Comparison of ENCODE assay signal across 32 cellular contexts in genomic region chr1:59522925-59523505, GRCh38.
DNase-seq lines count a peak whose midpoint lies in the region; TF ChIP-seq lines count a peak whose summit lies in the region.
"Had no signal": no experiment of that assay in that cellular context is flagged by ENCODE, and none has a peak within 500 bp of the region (broad histone marks: within the 10 kb centered on the region; RNA-seq: fewer than 3 reads in every experiment).

No MANE protein-coding gene starts in this region.

- H3K9ac ChIP-seq in mesendoderm (ENCODE audit: low read length): no peak overlapping the region
- H3K9ac ChIP-seq: neural progenitor cell, parathyroid adenoma had no signal

- no peak overlapping the region for H3K18ac ChIP-seq in mesendoderm (ENCODE audit: low read length)

- H2AK5ac ChIP-seq in mesendoderm (ENCODE audit: low read length): no peak overlapping the region

- no peak for TF ChIP-seq CTCF in brain (conservative IDR thresholded peaks at IDR 0.05)

- no peak overlapping the region for H2BK120ac ChIP-seq in mesendoderm (ENCODE audit: low read depth, low read length)

- DNase-seq in NCI-H1092 treated with DMSO at 0.1 percent for 48 hours (lab: John Stamatoyannopoulos, UW): peak; percentile 4
- DNase-seq in NCI-H1092 (lab: John Stamatoyannopoulos, UW): no peak
- DNase-seq in HuH-7 (ENCODE audit: low spot score): peak; percentile 15
- peak; percentile 22 for DNase-seq in pons (ENCODE audit: low spot score)
- no peak for DNase-seq in middle frontal gyrus (ENCODE audit: extremely low spot score, low spot score)
- DNase-seq in activated T-cell treated with anti-CD3 and anti-CD28 coated beads for 4 hours: no peak
- DNase-seq in mesendoderm: no peak
- DNase-seq: activated CD4-positive, alpha-beta T cell treated with anti-CD3 and anti-CD28 coated beads, Interleukin-2, amount 10 ng/mL, durations not matched to agents 24 days and 14 days; activated effector memory CD4-positive, alpha-beta T cell treated with Interleukin-2 at 50 U/mL for 16 hours; activated T-cell treated with anti-CD3 and anti-CD28 coated beads, Interleukin-2, amount 50 U/mL, for 1 hour; anterior cingulate cortex; Caco-2; effector CD8-positive, alpha-beta T cell; GOT3; immature natural killer cell; left cardiac atrium; NCI-H1105 treated with DMSO at 0.1 percent for 48 hours; NCI-H2081; NCI-H446 treated with DMSO at 0.1 percent for 48 hours; SIG-M5; stimulated activated CD4-positive, alpha-beta T cell treated with anti-CD3 and anti-CD28 coated beads, Interleukin-4, amount 100 ng/mL, for 1 hour; stomach; T-helper 9 cell had no signal

- no peak overlapping the region for H4K8ac ChIP-seq in mesendoderm (ENCODE audit: low read depth, low read length)

- H3K9me3 Mint-ChIP-seq in brain: peaks cover 0 to 3% (median 0%) of the 10 kb centered on the region in 5 experiments
- H3K9me3 Mint-ChIP-seq: activated CD4-positive, alpha-beta T cell treated with anti-CD3 and anti-CD28 coated beads, Interleukin-2, amount 10 ng/mL, durations not matched to agents 24 days and 14 days; activated naive CD4-positive, alpha-beta T cell treated with anti-CD3 and anti-CD28 coated beads, Interleukin-2, amount 50 U/mL, for 72 hours; immature natural killer cell; neural progenitor cell had no signal

- no peaks in the 10 kb centered on the region for H3K36me3 Mint-ChIP-seq in brain
- H3K36me3 Mint-ChIP-seq: activated naive CD4-positive, alpha-beta T cell treated with anti-CD3 and anti-CD28 coated beads, Interleukin-2, amount 50 U/mL, for 72 hours; immature natural killer cell; neural progenitor cell had no signal

- no peaks in the 10 kb centered on the region for H3K36me3 ChIP-seq in mesendoderm (ENCODE audit: control insufficient read depth, insufficient read depth, low read length)
- H3K36me3 ChIP-seq: cardiac muscle cell, neural progenitor cell, vagina had no signal

- H3K4ac ChIP-seq in mesendoderm (ENCODE audit: low read depth, low read length): no peak overlapping the region

- no peak overlapping the region for H3K4me3 Mint-ChIP-seq in brain
- H3K4me3 Mint-ChIP-seq: activated CD4-positive, alpha-beta T cell treated with anti-CD3 and anti-CD28 coated beads, Interleukin-2, amount 10 ng/mL, durations not matched to agents 24 days and 14 days; immature natural killer cell; neural progenitor cell had no signal

- H2BK5ac ChIP-seq in mesendoderm (ENCODE audit: low read length): no peak overlapping the region

- peak overlapping the region in 3 of 5 experiments; percentile 13 to 51 (median 26) for H3K27ac Mint-ChIP-seq in brain
- H3K27ac Mint-ChIP-seq: activated CD4-positive, alpha-beta T cell treated with anti-CD3 and anti-CD28 coated beads, Interleukin-2, amount 10 ng/mL, durations not matched to agents 24 days and 14 days; activated naive CD4-positive, alpha-beta T cell treated with anti-CD3 and anti-CD28 coated beads, Interleukin-2, amount 50 U/mL, for 72 hours; immature natural killer cell; neural progenitor cell had no signal

- H3K4me3 ChIP-seq in mesendoderm (ENCODE audit: low read length): no peak overlapping the region
- H3K4me3 ChIP-seq: cardiac muscle cell, coronary artery, K562, neural progenitor cell, stomach, vagina had no signal

- no peak overlapping the region for H3K27ac ChIP-seq in mesendoderm (ENCODE audit: low read depth, low read length)
- H3K27ac ChIP-seq: C4-2B, cardiac muscle cell, coronary artery, neural progenitor cell, parathyroid adenoma, stomach, vagina had no signal

- no peak overlapping the region for H4K5ac ChIP-seq in mesendoderm (ENCODE audit: low read length)

- no peaks in the 10 kb centered on the region for H3K27me3 Mint-ChIP-seq in brain
- H3K27me3 Mint-ChIP-seq: activated CD4-positive, alpha-beta T cell treated with anti-CD3 and anti-CD28 coated beads, Interleukin-2, amount 10 ng/mL, durations not matched to agents 24 days and 14 days had no signal

- H3K79me2 ChIP-seq in mesendoderm (ENCODE audit: control insufficient read depth, insufficient read depth, low read length): no peaks in the 10 kb centered on the region
- H3K79me2 ChIP-seq: parathyroid adenoma had no signal

- no peaks in the 10 kb centered on the region for H3K27me3 ChIP-seq in mesendoderm (ENCODE audit: insufficient read depth, low read length, poor library complexity)
- H3K27me3 ChIP-seq: cardiac muscle cell, neural progenitor cell, stomach, vagina had no signal

- H3K79me1 ChIP-seq in mesendoderm (ENCODE audit: low read length): no peaks in the 10 kb centered on the region

- no peaks in the 10 kb centered on the region for H3K4me1 ChIP-seq in mesendoderm (ENCODE audit: control insufficient read depth, low read depth, low read length)
- H3K4me1 ChIP-seq: Caco-2, neural progenitor cell, parathyroid adenoma had no signal

- no peak overlapping the region for H2BK15ac ChIP-seq in mesendoderm (replicated peaks; ENCODE audit: low read depth)

- H3K56ac ChIP-seq in mesendoderm (ENCODE audit: low read length): no peak overlapping the region

- H3K23ac ChIP-seq in mesendoderm (ENCODE audit: low read length): no peak overlapping the region

- no peak overlapping the region for H3K4me2 ChIP-seq in mesendoderm (ENCODE audit: low read length)
- H3K4me2 ChIP-seq: neural progenitor cell had no signal

- WGBS in mesendoderm (ENCODE audit: extremely low coverage, insufficient coverage, low lambda C conversion rate): no CpG with 5 or more reads among the region's 4 CpGs

- H3K4me1 Mint-ChIP-seq in brain: peaks cover 18% of the 10 kb centered on the region
- H3K4me1 Mint-ChIP-seq: activated CD4-positive, alpha-beta T cell treated with anti-CD3 and anti-CD28 coated beads, Interleukin-2, amount 10 ng/mL, durations not matched to agents 24 days and 14 days; immature natural killer cell; neural progenitor cell had no signal

Comparison
In these comparisons a context has a peak if more than half of its experiments do, and no peak if none do; other contexts are left out.
1. DNase-seq: peak in NCI-H1092 treated with DMSO at 0.1 percent for 48 hours (single experiment), HuH-7 (single experiment) and pons (single experiment); none in NCI-H1092 (single experiment), middle frontal gyrus (single experiment), activated T-cell treated with anti-CD3 and anti-CD28 coated beads for 4 hours (single experiment) and mesendoderm (single experiment).